Comparison of ENCODE assay signal across 8 cellular contexts in the genomic region with DNA sequence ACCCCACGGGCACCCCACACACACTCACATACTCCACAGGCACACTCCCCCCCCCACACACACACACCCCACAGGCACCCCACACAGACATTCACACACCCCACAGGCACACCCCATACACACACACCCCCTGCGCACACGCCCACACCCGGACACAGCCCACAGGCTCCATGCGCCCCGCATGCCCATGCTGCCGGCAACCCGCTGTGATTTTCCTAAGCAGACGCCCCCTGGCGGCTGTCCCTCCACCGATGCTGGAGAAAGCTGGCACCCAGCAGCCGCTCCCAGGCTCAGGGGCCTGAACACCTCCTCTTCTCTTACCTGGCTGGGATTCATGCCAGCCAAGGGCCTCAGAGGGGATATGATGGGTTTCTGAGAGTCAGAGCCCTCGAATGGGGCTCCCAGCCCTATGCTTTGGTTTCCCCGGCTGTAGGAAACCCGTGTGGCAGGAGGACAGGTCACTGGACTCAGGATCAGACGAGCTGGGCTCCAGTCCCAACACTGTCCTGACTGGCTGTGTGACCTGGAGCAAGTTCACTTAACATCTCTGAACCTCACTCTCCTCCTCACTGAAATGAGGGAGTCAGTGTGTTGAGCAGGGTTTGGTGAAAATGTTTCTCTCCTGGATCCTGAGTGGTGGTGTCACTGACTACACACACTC. TPM values are rescaled to one million over a fixed set of nuclear protein-coding genes. Genes with fewer than 3 reads are reported as not detected.
DNase-seq lines count a peak whose midpoint lies in the region; ATAC-seq and TF ChIP-seq lines count a peak whose summit lies in the region.

No MANE protein-coding gene starts in this region.

- peaks cover 20% of the 10 kb centered on the region for H3K4me1 Mint-ChIP-seq in endothelial cell (ENCODE audit: unreplicated experiment)

- H3K9me3 Mint-ChIP-seq in endothelial cell (ENCODE audit: unreplicated experiment), result no peaks in the 10 kb centered on the region

- H3K27ac Mint-ChIP-seq in endothelial cell (ENCODE audit: unreplicated experiment), result no peak overlapping the region

- peaks cover 6% of the 10 kb centered on the region for H3K27me3 Mint-ChIP-seq in endothelial cell (ENCODE audit: unreplicated experiment)

- H3K4me1 ChIP-seq in NT2/D1 (ENCODE audit: insufficient read depth, insufficient read length), result peaks cover 3% of the 10 kb centered on the region

- ATAC-seq in GM21786 (IDR thresholded peaks at IDR 0.05; ENCODE audit: unreplicated experiment), result no peak

- DNase-seq in AG08396 (ENCODE audit: low spot score) (peak; percentile 88), GM19240 (ENCODE audit: insufficient read length, low spot score) (peak; percentile 51), NT2/D1 (ENCODE audit: low read depth, low spot score) (peak; percentile 43), endothelial cell (ENCODE audit: low spot score) (peak; percentile 88), middle frontal gyrus (ENCODE audit: extremely low spot score, low spot score) (peak; percentile 36)
- peak; percentile 51 for DNase-seq in activated CD8-positive, alpha-beta memory T cell treated with anti-CD3 and anti-CD28 coated beads, Interleukin-2, amount 50 U/mL, for 1 hour (ENCODE audit: extremely low read depth)
- peak; percentile 56 to 70 for DNase-seq in stimulated activated CD8-positive, alpha-beta memory T cell treated with anti-CD3 and anti-CD28 coated beads, Interleukin-4, amount 100 ng/mL, for 4 hours (ENCODE audit: low read depth in 2 of 2, low spot score in 1 of 2)

- H3K4me3 Mint-ChIP-seq in endothelial cell (ENCODE audit: unreplicated experiment), result no peak overlapping the region

- H3K36me3 ChIP-seq in NT2/D1 (ENCODE audit: insufficient read depth, insufficient read length, low read length), result no peaks in the 10 kb centered on the region

- no peaks in the 10 kb centered on the region for H3K27me3 ChIP-seq in NT2/D1 (ENCODE audit: insufficient read depth, insufficient read length)

- no peak overlapping the region for H3K4me3 ChIP-seq in NT2/D1 (ENCODE audit: insufficient read length, low read depth)

- TF ChIP-seq CTCF in endothelial cell (IDR thresholded peaks at IDR 0.05; ENCODE audit: unreplicated experiment), result peak; percentile 83

- no peak overlapping the region for H3K9ac ChIP-seq in NT2/D1 (ENCODE audit: insufficient read length, low read depth)

- peaks cover 5% of the 10 kb centered on the region for H3K36me3 Mint-ChIP-seq in endothelial cell (ENCODE audit: low read depth, unreplicated experiment)

- H3K9me3 ChIP-seq in NT2/D1 (ENCODE audit: insufficient read depth, low read length), result peaks cover 13% of the 10 kb centered on the region

RNA-seq across cellular contexts. Expression of gene TNFRSF13B, which starts 19.6 kb away (rescaled TPM):
- total RNA-seq in endothelial cell (ENCODE audit: unreplicated experiment), result not detected

RNA-seq across cellular contexts. Expression of gene MPRIP, which starts 50.8 kb away (rescaled TPM):
- total RNA-seq in endothelial cell (ENCODE audit: unreplicated experiment), result 392 TPM

Comparison
In these comparisons a context has a peak if more than half of its experiments do, and no peak if none do; other contexts are left out.
1. DNase-seq: peak in every context shown above with its lines; median percentile 88 in AG08396; 88 in endothelial cell; 63 in stimulated activated CD8-positive, alpha-beta memory T cell treated with anti-CD3 and anti-CD28 coated beads, Interleukin-4, amount 100 ng/mL, for 4 hours; 51 in GM19240; 51 in activated CD8-positive, alpha-beta memory T cell treated with anti-CD3 and anti-CD28 coated beads, Interleukin-2, amount 50 U/mL, for 1 hour; 43 in NT2/D1; 36 in middle frontal gyrus.